In the genomic region with DNA sequence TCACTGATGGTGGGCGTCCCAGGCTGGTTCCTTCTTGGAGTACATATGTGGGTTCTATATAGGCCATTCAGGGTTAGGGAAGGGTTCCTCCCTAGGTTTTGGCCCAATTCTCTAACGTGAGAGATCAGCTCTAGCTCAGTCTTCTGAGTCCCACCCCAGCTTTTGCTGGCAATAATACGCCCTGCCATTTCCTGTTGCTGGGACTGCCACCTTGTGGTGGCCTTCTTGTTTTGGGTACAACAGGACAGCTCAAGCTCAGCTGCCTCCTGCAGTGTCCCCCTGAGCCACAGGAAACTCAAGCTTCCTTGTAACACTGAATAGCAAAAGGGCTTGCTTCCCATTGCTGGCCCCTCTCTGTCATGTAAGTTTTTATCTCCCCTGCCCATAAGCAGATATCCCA, we compare ENCODE assay signal across 2 cellular contexts.
TF ChIP-seq lines count a peak whose summit lies in the region.

No MANE protein-coding gene starts in this region.

TF ChIP-seq in GM12878, 131 proteins besides CTCF, POLR2A, EP300 and RAD21 (continued from another document):
- TF ChIP-seq SMC3 (IDR thresholded peaks at IDR 0.05; ENCODE audit: borderline replicate concordance, low read length): peak; percentile 64; the same call in 1 of the 2 replicates

TF ChIP-seq in HepG2, 621 proteins besides CTCF, POLR2A, EP300 and RAD21 (continued from another document):
- no peak for TF ChIP-seq NR2F1 (CRISPR knock-in tag; IDR thresholded peaks at IDR 0.05)
- no peak for TF ChIP-seq CENPT (CRISPR knock-in tag; IDR thresholded peaks at IDR 0.05; ENCODE audit: low read depth)
- TF ChIP-seq SCMH1 (CRISPR knock-in tag; IDR thresholded peaks at IDR 0.05; ENCODE audit: borderline replicate concordance): no peak
- TF ChIP-seq PAF1 (CRISPR knock-in tag; IDR thresholded peaks at IDR 0.05): no peak
- TF ChIP-seq ZFAT (CRISPR knock-in tag; conservative IDR thresholded peaks at IDR 0.05): no peak
- TF ChIP-seq ZSCAN20 (CRISPR knock-in tag; IDR thresholded peaks at IDR 0.05; ENCODE audit: borderline replicate concordance): no peak
- peak; percentile 59; the same call in 1 of the 2 replicates for TF ChIP-seq SMC3 (IDR thresholded peaks at IDR 0.05; ENCODE audit: low read length)
- TF ChIP-seq HOXA7 (CRISPR knock-in tag; IDR thresholded peaks at IDR 0.05): no peak
- TF ChIP-seq ETV5 (CRISPR knock-in tag; IDR thresholded peaks at IDR 0.05; ENCODE audit: borderline replicate concordance): 0 out of 2 replicates have a peak, but pooled peaks have one; percentile 19
- TF ChIP-seq, protein P1, sequence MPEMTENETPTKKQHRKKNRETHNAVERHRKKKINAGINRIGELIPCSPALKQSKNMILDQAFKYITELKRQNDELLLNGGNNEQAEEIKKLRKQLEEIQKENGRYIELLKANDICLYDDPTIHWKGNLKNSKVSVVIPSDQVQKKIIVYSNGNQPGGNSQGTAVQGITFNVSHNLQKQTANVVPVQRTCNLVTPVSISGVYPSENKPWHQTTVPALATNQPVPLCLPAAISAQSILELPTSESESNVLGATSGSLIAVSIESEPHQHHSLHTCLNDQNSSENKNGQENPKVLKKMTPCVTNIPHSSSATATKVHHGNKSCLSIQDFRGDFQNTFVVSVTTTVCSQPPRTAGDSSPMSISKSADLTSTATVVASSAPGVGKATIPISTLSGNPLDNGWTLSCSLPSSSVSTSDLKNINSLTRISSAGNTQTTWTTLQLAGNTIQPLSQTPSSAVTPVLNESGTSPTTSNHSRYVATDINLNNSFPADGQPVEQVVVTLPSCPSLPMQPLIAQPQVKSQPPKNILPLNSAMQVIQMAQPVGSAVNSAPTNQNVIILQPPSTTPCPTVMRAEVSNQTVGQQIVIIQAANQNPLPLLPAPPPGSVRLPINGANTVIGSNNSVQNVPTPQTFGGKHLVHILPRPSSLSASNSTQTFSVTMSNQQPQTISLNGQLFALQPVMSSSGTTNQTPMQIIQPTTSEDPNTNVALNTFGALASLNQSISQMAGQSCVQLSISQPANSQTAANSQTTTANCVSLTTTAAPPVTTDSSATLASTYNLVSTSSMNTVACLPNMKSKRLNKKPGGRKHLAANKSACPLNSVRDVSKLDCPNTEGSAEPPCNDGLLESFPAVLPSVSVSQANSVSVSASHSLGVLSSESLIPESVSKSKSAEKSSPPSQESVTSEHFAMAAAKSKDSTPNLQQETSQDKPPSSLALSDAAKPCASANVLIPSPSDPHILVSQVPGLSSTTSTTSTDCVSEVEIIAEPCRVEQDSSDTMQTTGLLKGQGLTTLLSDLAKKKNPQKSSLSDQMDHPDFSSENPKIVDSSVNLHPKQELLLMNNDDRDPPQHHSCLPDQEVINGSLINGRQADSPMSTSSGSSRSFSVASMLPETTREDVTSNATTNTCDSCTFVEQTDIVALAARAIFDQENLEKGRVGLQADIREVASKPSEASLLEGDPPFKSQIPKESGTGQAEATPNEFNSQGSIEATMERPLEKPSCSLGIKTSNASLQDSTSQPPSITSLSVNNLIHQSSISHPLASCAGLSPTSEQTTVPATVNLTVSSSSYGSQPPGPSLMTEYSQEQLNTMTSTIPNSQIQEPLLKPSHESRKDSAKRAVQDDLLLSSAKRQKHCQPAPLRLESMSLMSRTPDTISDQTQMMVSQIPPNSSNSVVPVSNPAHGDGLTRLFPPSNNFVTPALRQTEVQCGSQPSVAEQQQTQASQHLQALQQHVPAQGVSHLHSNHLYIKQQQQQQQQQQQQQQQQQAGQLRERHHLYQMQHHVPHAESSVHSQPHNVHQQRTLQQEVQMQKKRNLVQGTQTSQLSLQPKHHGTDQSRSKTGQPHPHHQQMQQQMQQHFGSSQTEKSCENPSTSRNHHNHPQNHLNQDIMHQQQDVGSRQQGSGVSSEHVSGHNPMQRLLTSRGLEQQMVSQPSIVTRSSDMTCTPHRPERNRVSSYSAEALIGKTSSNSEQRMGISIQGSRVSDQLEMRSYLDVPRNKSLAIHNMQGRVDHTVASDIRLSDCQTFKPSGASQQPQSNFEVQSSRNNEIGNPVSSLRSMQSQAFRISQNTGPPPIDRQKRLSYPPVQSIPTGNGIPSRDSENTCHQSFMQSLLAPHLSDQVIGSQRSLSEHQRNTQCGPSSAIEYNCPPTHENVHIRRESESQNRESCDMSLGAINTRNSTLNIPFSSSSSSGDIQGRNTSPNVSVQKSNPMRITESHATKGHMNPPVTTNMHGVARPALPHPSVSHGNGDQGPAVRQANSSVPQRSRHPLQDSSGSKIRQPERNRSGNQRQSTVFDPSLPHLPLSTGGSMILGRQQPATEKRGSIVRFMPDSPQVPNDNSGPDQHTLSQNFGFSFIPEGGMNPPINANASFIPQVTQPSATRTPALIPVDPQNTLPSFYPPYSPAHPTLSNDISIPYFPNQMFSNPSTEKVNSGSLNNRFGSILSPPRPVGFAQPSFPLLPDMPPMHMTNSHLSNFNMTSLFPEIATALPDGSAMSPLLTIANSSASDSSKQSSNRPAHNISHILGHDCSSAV (CRISPR knock-in tag; IDR thresholded peaks at IDR 0.05; ENCODE audit: borderline replicate concordance): no peak
- TF ChIP-seq ZNF567 (CRISPR knock-in tag; IDR thresholded peaks at IDR 0.05; ENCODE audit: borderline replicate concordance): no peak
- no peak for TF ChIP-seq HNRNPUL1 (IDR thresholded peaks at IDR 0.05; ENCODE audit: low read depth, low read length)
- TF ChIP-seq SOX6 (IDR thresholded peaks at IDR 0.05): no peak
- no peak for TF ChIP-seq SOX6 (CRISPR knock-in tag; IDR thresholded peaks at IDR 0.05)
- TF ChIP-seq RXRB (CRISPR knock-in tag; IDR thresholded peaks at IDR 0.05; ENCODE audit: borderline replicate concordance): no peak
- no peak for TF ChIP-seq NFRKB (IDR thresholded peaks at IDR 0.05)
TF ChIP-seq in HepG2: peak in this region for 3.
